In genomic region chr4:120770897-120771296, GRCh38 we compare ENCODE assay signal across 26 cellular contexts.
"Had no signal": no experiment of that assay in that cellular context is flagged by ENCODE, and none has a peak within 500 bp of the region (broad histone marks: within the 10 kb centered on the region; RNA-seq: fewer than 3 reads in every experiment).

No MANE protein-coding gene starts in this region.

- H3K9ac ChIP-seq: neural progenitor cell had no signal

- H3K4me1 ChIP-seq: prostate gland, spleen, tibial nerve, uterus had no signal

- H3K4me2 ChIP-seq: neural progenitor cell had no signal

- H3K9me3 ChIP-seq: left ventricle myocardium inferior, neutrophil, ovary, prostate gland, uterus had no signal

- H3K4me3 ChIP-seq: left ventricle myocardium inferior, lung, neural progenitor cell, ovary, prostate gland, skin epidermis, spleen, tibial nerve, uterus had no signal

- H3K27ac ChIP-seq: left ventricle myocardium inferior, neural progenitor cell, neutrophil, ovary, prostate gland, skin epidermis, spleen, tibial nerve, uterus had no signal

- DNase-seq: hippocampal formation; left ventricle myocardium inferior; mesendoderm; naive B cell; natural killer cell; nephron progenitor cell; occipital lobe; ovary; posterior cingulate gyrus; retina; right cardiac atrium; spleen; stimulated activated CD4-positive, alpha-beta T cell treated with anti-CD3 and anti-CD28 coated beads, Interleukin-4, amount 100 ng/mL, for 4 hours; stimulated activated CD8-positive, alpha-beta memory T cell treated with anti-CD3 and anti-CD28 coated beads, Interleukin-4, amount 100 ng/mL, for 48 hours; stimulated activated naive CD4-positive, alpha-beta T cell treated with Interleukin-2 at 50 U/mL for 16 hours; stimulated activated naive CD8-positive, alpha-beta T cell treated with anti-CD3 and anti-CD28 coated beads, Interleukin-15, amount 100 ng/mL, for 72 hours; substantia nigra; uterus had no signal

- H2AFZ ChIP-seq: neural progenitor cell had no signal

- ATAC-seq: natural killer cell; right cardiac atrium; sciatic nerve; stimulated activated memory B cell treated with anti-CD40 and anti-IgM and Interleukin-4, amounts not matched to agents 10 μg/mL and 1 μg/mL and 100 μg/mL, for 72 hours; stimulated activated naive CD8-positive, alpha-beta T cell treated with anti-CD3 and anti-CD28 coated beads, Interleukin-15, amount 100 ng/mL, for 72 hours had no signal

- H3K27me3 ChIP-seq: neural progenitor cell, neutrophil, ovary, spleen, tibial nerve, uterus had no signal

- H3K36me3 ChIP-seq: left ventricle myocardium inferior, ovary, prostate gland, spleen, uterus had no signal
